ENCODE assay signal across 19 cellular contexts in genomic region chr7:117217121-117217520, GRCh38.
"Had no signal": no experiment of that assay in that cellular context is flagged by ENCODE, and none has a peak within 500 bp of the region (broad histone marks: within the 10 kb centered on the region; RNA-seq: fewer than 3 reads in every experiment).

No MANE protein-coding gene starts in this region.

- H3K36me3 Mint-ChIP-seq: natural killer cell treated with Interleukin-12 subunit alpha and Interleukin-12 subunit beta and Interleukin-15 and Interleukin-18, amount 100 ng/mL, for 72 hours had no signal

- H3K4me1 Mint-ChIP-seq: activated CD4-positive, alpha-beta T cell treated with anti-CD3 and anti-CD28 coated beads, Interleukin-2, amount 10 ng/mL, durations not matched to agents 24 days and 14 days had no signal

- H3K4me3 Mint-ChIP-seq: activated CD4-positive, alpha-beta T cell treated with anti-CD3 and anti-CD28 coated beads, Interleukin-2, amount 10 ng/mL, durations not matched to agents 24 days and 14 days; effector memory CD8-positive, alpha-beta T cell; natural killer cell treated with Interleukin-12 subunit alpha and Interleukin-12 subunit beta and Interleukin-15 and Interleukin-18, amount 100 ng/mL, for 72 hours had no signal

- H3K27me3 Mint-ChIP-seq: activated CD4-positive, alpha-beta T cell treated with anti-CD3 and anti-CD28 coated beads, Interleukin-2, amount 10 ng/mL, durations not matched to agents 24 days and 14 days; effector memory CD8-positive, alpha-beta T cell; natural killer cell treated with Interleukin-12 subunit alpha and Interleukin-12 subunit beta and Interleukin-15 and Interleukin-18, amount 100 ng/mL, for 72 hours had no signal

- H3K27ac Mint-ChIP-seq: activated CD4-positive, alpha-beta T cell treated with anti-CD3 and anti-CD28 coated beads, Interleukin-2, amount 10 ng/mL, durations not matched to agents 24 days and 14 days; effector memory CD8-positive, alpha-beta T cell; natural killer cell treated with Interleukin-12 subunit alpha and Interleukin-12 subunit beta and Interleukin-15 and Interleukin-18, amount 100 ng/mL, for 72 hours had no signal

- H3K9me3 Mint-ChIP-seq: activated CD4-positive, alpha-beta T cell treated with anti-CD3 and anti-CD28 coated beads, Interleukin-2, amount 10 ng/mL, durations not matched to agents 24 days and 14 days; effector memory CD8-positive, alpha-beta T cell; natural killer cell treated with Interleukin-12 subunit alpha and Interleukin-12 subunit beta and Interleukin-15 and Interleukin-18, amount 100 ng/mL, for 72 hours had no signal

- ATAC-seq: effector memory CD8-positive, alpha-beta T cell; left colon; lower lobe of right lung; natural killer cell treated with Interleukin-12 subunit alpha and Interleukin-12 subunit beta and Interleukin-15 and Interleukin-18, amount 100 ng/mL, for 72 hours had no signal

- DNase-seq: activated CD4-positive, alpha-beta T cell treated with anti-CD3 and anti-CD28 coated beads, Interleukin-2, amount 10 ng/mL, durations not matched to agents 24 days and 14 days; activated CD8-positive, alpha-beta memory T cell treated with anti-CD3 and anti-CD28 coated beads for 24 hours; activated CD8-positive, alpha-beta memory T cell treated with anti-CD3 and anti-CD28 coated beads, Interleukin-2, amount 50 U/mL, for 48 hours; activated effector memory CD4-positive, alpha-beta T cell treated with Interleukin-2 at 50 U/mL for 16 hours; activated naive CD4-positive, alpha-beta T cell treated with anti-CD3 and anti-CD28 coated beads, Interleukin-2, amount 50 U/mL, for 16 hours; activated T-cell treated with anti-CD3 and anti-CD28 coated beads, Interleukin-2, amount 50 U/mL, for 48 hours; effector memory CD8-positive, alpha-beta T cell; glutamatergic neuron; hypothalamus; islet precursor cell; left colon; lower lobe of right lung; stimulated activated CD4-positive, alpha-beta T cell treated with anti-CD3 and anti-CD28 coated beads, Interleukin-2, amount 100 ng/mL, for 24 hours; stimulated activated naive CD4-positive, alpha-beta T cell treated with Interleukin-2 at 50 U/mL for 16 hours; substantia nigra; T1000; tibial artery; uterus had no signal
